13 cellular contexts compared by ENCODE assay signal in the genomic region with DNA sequence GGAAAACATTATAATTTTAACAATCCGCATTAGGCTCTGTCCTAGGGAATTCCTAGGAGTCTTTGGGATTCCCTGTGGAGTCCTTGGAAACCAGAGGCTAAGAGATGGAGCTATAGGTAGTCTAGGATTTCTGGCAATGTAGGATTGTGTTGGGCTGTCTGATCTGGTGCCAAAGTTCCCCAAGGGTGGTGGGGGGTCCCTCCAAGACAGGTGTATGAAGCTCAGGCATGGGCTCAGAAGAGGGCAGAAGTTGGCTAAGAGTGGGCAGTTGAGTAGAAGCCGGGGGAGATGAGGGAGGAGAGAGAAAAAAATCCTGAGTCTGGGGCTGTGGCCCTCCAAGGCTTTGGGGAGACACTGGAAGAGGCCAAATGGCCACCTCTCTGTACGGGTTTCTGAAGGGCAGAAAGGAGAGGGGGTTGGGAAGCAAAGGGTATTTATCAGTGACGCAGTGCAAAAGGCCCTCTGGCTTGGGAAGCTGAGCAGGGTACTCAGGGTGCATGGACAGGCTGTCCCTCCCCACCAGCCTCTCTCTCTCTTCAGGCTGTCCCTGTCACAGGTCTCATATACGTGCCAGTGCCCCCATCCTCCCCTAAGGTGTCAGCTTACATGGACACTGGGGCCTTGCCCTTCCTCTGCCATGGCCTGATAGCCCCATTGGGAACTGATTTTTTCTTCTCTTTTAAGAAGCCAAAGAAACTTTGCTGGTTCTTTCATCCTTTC. TPM values are rescaled to one million over a fixed set of nuclear protein-coding genes. Genes with fewer than 3 reads are reported as not detected.
DNase-seq lines count a peak whose midpoint lies in the region; ATAC-seq and TF ChIP-seq lines count a peak whose summit lies in the region.
"Had no signal": no experiment of that assay in that cellular context is flagged by ENCODE, and none has a peak within 500 bp of the region (broad histone marks: within the 10 kb centered on the region; RNA-seq: fewer than 3 reads in every experiment).

No MANE protein-coding gene starts in this region.

- H3K18ac ChIP-seq in IMR-90 (ENCODE audit: low read depth, low read length) (peak overlapping the region; percentile 55; the same call in 1 of the 2 replicates), mesenchymal stem cell (ENCODE audit: low read depth in 1 of 2, low read length in 2 of 2) (no peak overlapping the region)

- TF ChIP-seq POLR2A in IMR-90 (IDR thresholded peaks at IDR 0.05; ENCODE audit: low read depth, low read length) (no peak), stomach (IDR thresholded peaks at IDR 0.05) (no peak)

- TF ChIP-seq RAD21 in IMR-90 (IDR thresholded peaks at IDR 0.05; ENCODE audit: low read length): no peak

- dilution Hi-C loops in IMR-90 (cut with HindIII; ENCODE audit: low sequenced_read_pairs, unreplicated experiment) (no loop called here), mammary epithelial cell (cut with HindIII; ENCODE audit: low sequenced_read_pairs) (no loop called here)

- no peak overlapping the region for H3K4me3 Mint-ChIP-seq in activated CD4-positive, alpha-beta T cell treated with anti-CD3 and anti-CD28 coated beads, Interleukin-2, amount 10 ng/mL, durations not matched to agents 24 days and 14 days

- peak overlapping the region; percentile 84 for H3K4ac ChIP-seq in IMR-90 (ENCODE audit: low read depth, low read length)
- H3K4ac ChIP-seq in mesenchymal stem cell (ENCODE audit: low read depth in 1 of 2, low read length in 2 of 2): no peak overlapping the region

- peak overlapping the region; percentile 90 for H2AFZ ChIP-seq in IMR-90 (replicated peaks; ENCODE audit: low read length, poor library complexity)
- H2AFZ ChIP-seq in mammary epithelial cell (ENCODE audit: low read depth, low read length): peak overlapping the region; percentile 93
- no peak overlapping the region for H2AFZ ChIP-seq in mesenchymal stem cell (ENCODE audit: low read depth, low read length)

- H3K79me1 ChIP-seq in IMR-90 (ENCODE audit: low read depth in 1 of 2, low read length in 2 of 2): peaks cover 9 to 27% of the 10 kb centered on the region in 2 experiments; a peak in 3 of 4 replicates
- peaks cover 20% of the 10 kb centered on the region for H3K79me1 ChIP-seq in mesenchymal stem cell (replicated peaks; ENCODE audit: low read length, poor library complexity, severe bottlenecking)

- H3K4me1 ChIP-seq in IMR-90 (ENCODE audit: control insufficient read depth, insufficient read depth, low read length) (peaks cover 13% of the 10 kb centered on the region), mammary epithelial cell (ENCODE audit: insufficient read depth, low read length) (peaks cover 63% of the 10 kb centered on the region), mesenchymal stem cell (ENCODE audit: control insufficient read depth, insufficient read depth, low read depth, low read length) (peaks cover 17% of the 10 kb centered on the region), stomach (peaks cover 14 to 50% (median 32%) of the 10 kb centered on the region in 4 donors)

- H3K27ac Mint-ChIP-seq in activated CD4-positive, alpha-beta T cell treated with anti-CD3 and anti-CD28 coated beads, Interleukin-2, amount 10 ng/mL, durations not matched to agents 24 days and 14 days: no peak overlapping the region
- H3K27ac Mint-ChIP-seq: progenitor cell of endocrine pancreas had no signal

- no peaks in the 10 kb centered on the region for H3K9me3 Mint-ChIP-seq in activated CD4-positive, alpha-beta T cell treated with anti-CD3 and anti-CD28 coated beads, Interleukin-2, amount 10 ng/mL, durations not matched to agents 24 days and 14 days

- intact Hi-C loops in IMR-90 (cut with micrococcal nuclease): loop anchor here (5.0 kb wide), 1 partner anchor 1054 kb away; no protein-coding TSS in a partner anchor
- intact Hi-C loops in mammary epithelial cell (cut with micrococcal nuclease): no loop called here
- intact Hi-C loops in stomach (cut with DNase I; ENCODE audit: low total_unique reads): no loop called here
- intact Hi-C loops in activated CD4-positive, alpha-beta T cell treated with anti-CD3 and anti-CD28 coated beads, Interleukin-2, amount 10 ng/mL, durations not matched to agents 24 days and 14 days (cut with micrococcal nuclease): no loop called here

- H3K27ac ChIP-seq in IMR-90 (ENCODE audit: insufficient read depth, low read length) (peak overlapping the region; percentile 89), mammary epithelial cell (ENCODE audit: insufficient read depth, low read depth, low read length) (peak overlapping the region; percentile 43), mesenchymal stem cell (ENCODE audit: low read length, poor library complexity, severe bottlenecking) (no peak overlapping the region), stomach (peak overlapping the region; percentile 35 to 99 (median 88))

- peak overlapping the region; percentile 84 for H4K91ac ChIP-seq in IMR-90 (ENCODE audit: insufficient read depth, low read depth, low read length)
- H4K91ac ChIP-seq in mesenchymal stem cell (ENCODE audit: low read length): no peak overlapping the region

- H3K4me1 Mint-ChIP-seq in activated CD4-positive, alpha-beta T cell treated with anti-CD3 and anti-CD28 coated beads, Interleukin-2, amount 10 ng/mL, durations not matched to agents 24 days and 14 days: peaks cover 7% of the 10 kb centered on the region

- in situ Hi-C loops in IMR-90 (cut with MboI; ENCODE audit: low sequenced_read_pairs) (loop anchor here (10.0 kb wide), 1 partner anchor 952 kb away; no protein-coding TSS in a partner anchor), mammary epithelial cell (cut with MboI; ENCODE audit: low sequenced_read_pairs in 2 of 2) (loop anchor here in 1 of 2 donors (10.0 kb wide), 1 partner anchor 782 kb away; no protein-coding TSS in a partner anchor)

- H2BK15ac ChIP-seq in IMR-90 (ENCODE audit: low read depth, low read length) (peak overlapping the region; percentile 23; the same call in 2 of the 3 replicates), mesenchymal stem cell (ENCODE audit: low read depth, poor library complexity, severe bottlenecking) (no peak overlapping the region)

- POLR2A ChIA-PET in IMR-90 (lab: Charles Lee; ENCODE audit: unreplicated experiment): no interaction called here

- 17% methylated on average over 2 of the region's 5 CpGs; no CpG with 5 or more reads in 1 of the 2 experiments for WGBS in IMR-90 (ENCODE audit: extremely low coverage in 2 of 2, insufficient read length in 1 of 2), 2 experiments
- WGBS in mammary epithelial cell (ENCODE audit: low coverage, missing lambda C conversion rate): 58% methylated on average over 4 of the region's 5 CpGs
- 65% methylated on average over 5 of the region's 5 CpGs for WGBS in mesenchymal stem cell
- 44 to 69% (median 64%) methylated on average over 5 of the region's 5 CpGs for WGBS in stomach, 5 donors

- H3K27me3 Mint-ChIP-seq in activated CD4-positive, alpha-beta T cell treated with anti-CD3 and anti-CD28 coated beads, Interleukin-2, amount 10 ng/mL, durations not matched to agents 24 days and 14 days: peaks cover 47% of the 10 kb centered on the region

- H3K27me3 ChIP-seq in IMR-90 (ENCODE audit: control insufficient read depth, insufficient read depth, low read length) (no peaks in the 10 kb centered on the region), mammary epithelial cell (ENCODE audit: insufficient read depth, low read length) (no peaks in the 10 kb centered on the region), mesenchymal stem cell (ENCODE audit: control insufficient read depth in 1 of 2, insufficient read depth in 1 of 2, low read length in 2 of 2) (peaks cover 0 to 20% of the 10 kb centered on the region in 2 experiments), stomach (peaks cover 5 to 100% (median 88%) of the 10 kb centered on the region in 3 donors)
- H3K27me3 ChIP-seq: SJSA1 had no signal

- H4K8ac ChIP-seq in IMR-90 (ENCODE audit: low read depth in 2 of 2, low read length in 2 of 2): peak overlapping the region; percentile 70 to 84
- H4K8ac ChIP-seq in mesenchymal stem cell (ENCODE audit: low read length): no peak overlapping the region

- peak overlapping the region; percentile 47; the same call in 1 of the 2 replicates for H3K23ac ChIP-seq in IMR-90 (ENCODE audit: low read depth, low read length)
- no peak overlapping the region for H3K23ac ChIP-seq in mesenchymal stem cell (ENCODE audit: low read length in 2 of 2)

- no peaks in the 10 kb centered on the region for H4K20me1 ChIP-seq in IMR-90 (ENCODE audit: insufficient read depth, low read length)
- no peaks in the 10 kb centered on the region for H4K20me1 ChIP-seq in mammary epithelial cell (ENCODE audit: insufficient read depth, low read length)

- no peak overlapping the region for H2BK20ac ChIP-seq in IMR-90 (ENCODE audit: low read depth, low read length)

- peak overlapping the region; percentile 23 for H2BK120ac ChIP-seq in IMR-90 (ENCODE audit: low read depth, low read length)
- no peak overlapping the region for H2BK120ac ChIP-seq in mesenchymal stem cell (ENCODE audit: low read depth, low read length)

- CTCF ChIA-PET in IMR-90 (lab: Yijun Ruan, JAX) (interaction anchor here (1.0 kb wide), 1 partner anchor 14 kb away, joined by 4 read pairs; no protein-coding TSS in a partner anchor), mammary epithelial cell (lab: Charles Lee; ENCODE audit: low non-redundant PET) (no interaction called here)

- H2AK9ac ChIP-seq in IMR-90 (replicated peaks; ENCODE audit: low read depth, low read length, poor library complexity): peak overlapping the region; percentile 2

- no peak overlapping the region for H2BK12ac ChIP-seq in mesenchymal stem cell (ENCODE audit: low read length in 2 of 2)

- TF ChIP-seq CTCF in IMR-90 (conservative IDR thresholded peaks at IDR 0.05; ENCODE audit: low read depth, low read length) (no peak), mammary epithelial cell (conservative IDR thresholded peaks at IDR 0.05 in 1 of 2, IDR thresholded peaks at IDR 0.05 in 1 of 2; ENCODE audit: extremely low read depth in 1 of 2, insufficient read depth in 1 of 2, low read depth in 1 of 2, low read length in 2 of 2) (no peak), stomach (IDR thresholded peaks at IDR 0.05) (no peak)

- peak overlapping the region; percentile 57 for H2BK5ac ChIP-seq in IMR-90 (ENCODE audit: low read depth, low read length, poor library complexity, severe bottlenecking)
- no peak overlapping the region for H2BK5ac ChIP-seq in mesenchymal stem cell (ENCODE audit: low read depth, low read length, poor library complexity, severe bottlenecking)

- no peak for DNase-seq in IMR-90
- DNase-seq in mammary epithelial cell: no peak
- DNase-seq in mesenchymal stem cell: no peak
- DNase-seq in stomach: no peak
- DNase-seq in amygdala (lab: John Stamatoyannopoulos, UW): no peak
- no peak for DNase-seq in activated CD4-positive, alpha-beta T cell treated with anti-CD3 and anti-CD28 coated beads, Interleukin-2, amount 10 ng/mL, durations not matched to agents 24 days and 14 days
- DNase-seq in GOT3 (lab: John Stamatoyannopoulos, UW): no peak
- DNase-seq: activated naive CD4-positive, alpha-beta T cell treated with Interleukin-2 at 50 U/mL for 16 hours; Kasumi-1; NCI-H1930 had no signal

- ATAC-seq in IMR-90 (ENCODE audit: low read depth) (no peak), HG02642 (IDR thresholded peaks at IDR 0.05; ENCODE audit: poor library complexity, unreplicated experiment) (no peak)

- TF ChIP-seq EP300 in stomach (IDR thresholded peaks at IDR 0.05): no peak

- H3K9me1 ChIP-seq in IMR-90 (ENCODE audit: insufficient read depth, low read length): no peaks in the 10 kb centered on the region

- no peaks in the 10 kb centered on the region for H3K9me3 ChIP-seq in IMR-90 (ENCODE audit: control insufficient read depth, insufficient read depth, low read length)
- H3K9me3 ChIP-seq in mammary epithelial cell (replicated peaks; ENCODE audit: insufficient read depth, low read length): no peaks in the 10 kb centered on the region
- no peaks in the 10 kb centered on the region for H3K9me3 ChIP-seq in mesenchymal stem cell (ENCODE audit: control insufficient read depth, low read length)
- H3K9me3 ChIP-seq in stomach: peaks cover 0 to 26% (median 0%) of the 10 kb centered on the region in 4 donors
- H3K9me3 ChIP-seq: SJSA1 had no signal

- H2AK5ac ChIP-seq in IMR-90 (ENCODE audit: low read depth, low read length) (peak overlapping the region; percentile 79), mesenchymal stem cell (ENCODE audit: low read length, severe bottlenecking) (no peak overlapping the region)

- peak overlapping the region; percentile 75 for H3K9ac ChIP-seq in IMR-90 (ENCODE audit: low read depth, low read length)
- no peak overlapping the region for H3K9ac ChIP-seq in mammary epithelial cell (ENCODE audit: insufficient read depth, low read length)
- peak overlapping the region; percentile 90 for H3K9ac ChIP-seq in mesenchymal stem cell (ENCODE audit: low read length)

- peak overlapping the region; percentile 12; the same call in 1 of the 2 replicates for H3K14ac ChIP-seq in IMR-90 (replicated peaks; ENCODE audit: low read depth, low read length)
- H3K14ac ChIP-seq in mesenchymal stem cell (ENCODE audit: low read length in 2 of 2): no peak overlapping the region

- H3K4me3 ChIP-seq in IMR-90 (ENCODE audit: insufficient read depth, low read depth, low read length) (no peak overlapping the region; the same call in 1 of the 2 replicates), mammary epithelial cell (replicated peaks in 1 of 3; ENCODE audit: insufficient read depth in 1 of 3, low read depth in 2 of 3, low read length in 3 of 3) (peak overlapping the region in 1 of 3 experiments; percentile 24), mesenchymal stem cell (ENCODE audit: insufficient read depth in 1 of 2, low read depth in 1 of 2, low read length in 2 of 2) (peak overlapping the region in 1 of 2 experiments; percentile 82), stomach (peak overlapping the region in 3 of 4 donors; percentile 48 to 64 (median 55))

- BruUV-seq in IMR-90 (replicated peaks; lab: Mats Ljungman, UMichigan) (no TSS peak), mammary epithelial cell (replicated peaks; lab: Mats Ljungman, UMichigan) (no TSS peak)

- peak overlapping the region; percentile 78 for H4K5ac ChIP-seq in IMR-90 (ENCODE audit: low read depth, low read length)

- no peak overlapping the region for H3K56ac ChIP-seq in IMR-90 (ENCODE audit: extremely low read depth, insufficient read depth, low read length)

- H3K79me2 ChIP-seq in mammary epithelial cell (ENCODE audit: insufficient read depth, low read length): peaks cover 67% of the 10 kb centered on the region

- peak overlapping the region; percentile 84 for H3K4me2 ChIP-seq in IMR-90 (ENCODE audit: low read depth, low read length)
- peak overlapping the region; percentile 97 for H3K4me2 ChIP-seq in mammary epithelial cell (ENCODE audit: insufficient read depth, low read depth, low read length)
- H3K4me2 ChIP-seq in mesenchymal stem cell (ENCODE audit: low read length, poor library complexity, severe bottlenecking): no peak overlapping the region

- H3K36me3 Mint-ChIP-seq in activated CD4-positive, alpha-beta T cell treated with anti-CD3 and anti-CD28 coated beads, Interleukin-2, amount 10 ng/mL, durations not matched to agents 24 days and 14 days (ENCODE audit: low read depth): no peaks in the 10 kb centered on the region

- peaks cover 2% of the 10 kb centered on the region for H3K36me3 ChIP-seq in IMR-90 (ENCODE audit: control insufficient read depth, insufficient read depth, low read length)
- H3K36me3 ChIP-seq in mammary epithelial cell (ENCODE audit: insufficient read depth, low read length): no peaks in the 10 kb centered on the region
- H3K36me3 ChIP-seq in mesenchymal stem cell (ENCODE audit: control insufficient read depth in 1 of 2, insufficient read depth in 2 of 2, low read depth in 1 of 2, low read length in 2 of 2): peaks cover 20 to 22% of the 10 kb centered on the region in 2 experiments
- peaks cover 0 to 5% (median 0%) of the 10 kb centered on the region in 4 donors for H3K36me3 ChIP-seq in stomach

RNA-seq across cellular contexts. Expression of gene HOXA6, which starts 0.9 kb away (rescaled TPM):
- 1.4 and 1.7 TPM in 2 replicates for total RNA-seq in IMR-90 (2012; rRNA removed)
- polyA plus RNA-seq in IMR-90 (2012; rRNA removed): 1.8 and 2.1 TPM in 2 replicates
- polyA plus RNA-seq in IMR-90 (2012; cell fraction: cytosol; rRNA removed): 0.50 and 1.7 TPM in 2 replicates
- 3.9 and 5.3 TPM in 2 replicates for polyA plus RNA-seq in IMR-90 (2012; cell fraction: nucleus; rRNA removed; ENCODE audit: low replicate concordance)
- total RNA-seq in mammary epithelial cell: 1 to 10 TPM; 3.1 to 4.7 TPM
- polyA plus RNA-seq in mammary epithelial cell: 0.71 TPM
- polyA minus RNA-seq in mammary epithelial cell: 1.1 TPM
- polyA plus RNA-seq in mesenchymal stem cell (2013, experiment 1 of 2): 0.62 TPM
- polyA plus RNA-seq in mesenchymal stem cell (2013, experiment 2 of 2): 0.59 TPM
- total RNA-seq in stomach: 10 to 100 TPM in 1 of 5 donors, 1 to 10 TPM in 1, not detected in 3; 3.7 to 12.7 TPM
- polyA plus RNA-seq in stomach: under 1 TPM in 1 of 3 donors, not detected in 2; 0.81 TPM
- total RNA-seq in activated CD4-positive, alpha-beta T cell treated with anti-CD3 and anti-CD28 coated beads, Interleukin-2, amount 10 ng/mL, durations not matched to agents 24 days and 14 days: not detected in 2 replicates

RNA-seq across cellular contexts. Expression of gene HOXA5, which starts 3.2 kb away (rescaled TPM):
- total RNA-seq in IMR-90 (2012; rRNA removed) (19.9 and 23.9 TPM in 2 replicates), mammary epithelial cell (10 to 100 TPM in 1 of 2 donors, 1 to 10 TPM in 1; 9.1 to 11.0 TPM), stomach (10 to 100 TPM in 3 of 5 donors, 1 to 10 TPM in 2; 2.9 to 53.1 (median 18.2) TPM)
- polyA plus RNA-seq in IMR-90 (2012; rRNA removed) (28.1 and 29.4 TPM in 2 replicates), mammary epithelial cell (8.6 TPM), stomach (10 to 100 TPM in 1 of 3 donors, 1 to 10 TPM in 2; 7.5 to 12.8 (median 7.8) TPM)
- polyA plus RNA-seq in IMR-90 (2012; cell fraction: cytosol; rRNA removed): 27.6 and 56.3 TPM in 2 replicates
- 34.9 and 41.0 TPM in 2 replicates for polyA plus RNA-seq in IMR-90 (2012; cell fraction: nucleus; rRNA removed; ENCODE audit: low replicate concordance)
- 4.3 TPM for polyA minus RNA-seq in mammary epithelial cell
- polyA plus RNA-seq in mesenchymal stem cell (2013, experiment 1 of 2): 2.0 TPM
- polyA plus RNA-seq in mesenchymal stem cell (2013, experiment 2 of 2): 2.0 TPM
- total RNA-seq in activated CD4-positive, alpha-beta T cell treated with anti-CD3 and anti-CD28 coated beads, Interleukin-2, amount 10 ng/mL, durations not matched to agents 24 days and 14 days: not detected in 2 replicates

RNA-seq across cellular contexts. Expression of gene HOXA3, which starts 5.7 kb away (rescaled TPM):
- total RNA-seq in IMR-90 (2012; rRNA removed) (0.83 and 0.90 TPM in 2 replicates), mammary epithelial cell (1 to 10 TPM; 2.0 to 9.9 TPM), stomach (10 to 100 TPM in 1 of 5 donors, 1 to 10 TPM in 2, under 1 TPM in 2; 0.87 to 42.6 (median 5.2) TPM)
- polyA plus RNA-seq in IMR-90 (2012; rRNA removed) (5.4 and 8.8 TPM in 2 replicates), mammary epithelial cell (1.4 TPM), stomach (1 to 10 TPM; 2.8 to 5.2 (median 4.8) TPM)
- polyA plus RNA-seq in IMR-90 (2012; cell fraction: cytosol; rRNA removed): 4.3 and 8.1 TPM in 2 replicates
- polyA plus RNA-seq in IMR-90 (2012; cell fraction: nucleus; rRNA removed; ENCODE audit: low replicate concordance): 17.8 and 28.7 TPM in 2 replicates
- polyA minus RNA-seq in mammary epithelial cell: 0.83 TPM
- 0.39 TPM for polyA plus RNA-seq in mesenchymal stem cell (2013, experiment 1 of 2)
- 0.51 TPM for polyA plus RNA-seq in mesenchymal stem cell (2013, experiment 2 of 2)
- not detected in 2 replicates for total RNA-seq in activated CD4-positive, alpha-beta T cell treated with anti-CD3 and anti-CD28 coated beads, Interleukin-2, amount 10 ng/mL, durations not matched to agents 24 days and 14 days

RNA-seq across cellular contexts. Expression of gene HOXA7, which starts 9.8 kb away (rescaled TPM):
- total RNA-seq in IMR-90 (2012; rRNA removed) (under 0.01 and 0.18 TPM in 2 replicates), mammary epithelial cell (1 to 10 TPM; 2.3 to 8.0 TPM), stomach (10 to 100 TPM in 1 of 5 donors, 1 to 10 TPM in 3, not detected in 1; 1.1 to 34.8 (median 3.3) TPM)
- polyA plus RNA-seq in IMR-90 (2012; rRNA removed) (1.7 TPM in 2 replicates), mammary epithelial cell (3.9 TPM), stomach (1 to 10 TPM in 1 of 3 donors, under 1 TPM in 2; 0.98 to 7.9 (median 1.00) TPM)
- 2.0 and 2.2 TPM in 2 replicates for polyA plus RNA-seq in IMR-90 (2012; cell fraction: cytosol; rRNA removed)
- polyA plus RNA-seq in IMR-90 (2012; cell fraction: nucleus; rRNA removed; ENCODE audit: low replicate concordance): 0.51 and 0.71 TPM in 2 replicates
- polyA minus RNA-seq in mammary epithelial cell: 3.7 TPM
- 3.1 TPM for polyA plus RNA-seq in mesenchymal stem cell (2013, experiment 1 of 2)
- polyA plus RNA-seq in mesenchymal stem cell (2013, experiment 2 of 2): 3.2 TPM
- total RNA-seq in activated CD4-positive, alpha-beta T cell treated with anti-CD3 and anti-CD28 coated beads, Interleukin-2, amount 10 ng/mL, durations not matched to agents 24 days and 14 days: not detected in 2 replicates

RNA-seq across cellular contexts. Expression of gene HOXA4, which starts 16.1 kb away (rescaled TPM):
- total RNA-seq in IMR-90 (2012; rRNA removed) (0.36 and 1.1 TPM in 2 replicates), mammary epithelial cell (1 to 10 TPM in 1 of 2 donors, not detected in 1; 1.5 TPM), stomach (1 to 10 TPM in 3 of 5 donors, under 1 TPM in 2; 0.55 to 5.8 (median 2.2) TPM)
- polyA plus RNA-seq in IMR-90 (2012; rRNA removed) (7.2 and 8.0 TPM in 2 replicates), mammary epithelial cell (1.8 TPM), stomach (10 to 100 TPM in 1 of 3 donors, 1 to 10 TPM in 2; 4.4 to 17.0 (median 5.9) TPM)
- 4.3 and 5.1 TPM in 2 replicates for polyA plus RNA-seq in IMR-90 (2012; cell fraction: cytosol; rRNA removed)
- polyA plus RNA-seq in IMR-90 (2012; cell fraction: nucleus; rRNA removed; ENCODE audit: low replicate concordance): 4.5 and 16.6 TPM in 2 replicates
- polyA minus RNA-seq in mammary epithelial cell: 9.3 TPM
- polyA plus RNA-seq in mesenchymal stem cell (2013, experiment 1 of 2): 0.91 TPM
- 1.1 TPM for polyA plus RNA-seq in mesenchymal stem cell (2013, experiment 2 of 2)
- total RNA-seq in activated CD4-positive, alpha-beta T cell treated with anti-CD3 and anti-CD28 coated beads, Interleukin-2, amount 10 ng/mL, durations not matched to agents 24 days and 14 days: not detected in 2 replicates
